Comparison of ENCODE assay signal across 2 cellular contexts in the genomic region with DNA sequence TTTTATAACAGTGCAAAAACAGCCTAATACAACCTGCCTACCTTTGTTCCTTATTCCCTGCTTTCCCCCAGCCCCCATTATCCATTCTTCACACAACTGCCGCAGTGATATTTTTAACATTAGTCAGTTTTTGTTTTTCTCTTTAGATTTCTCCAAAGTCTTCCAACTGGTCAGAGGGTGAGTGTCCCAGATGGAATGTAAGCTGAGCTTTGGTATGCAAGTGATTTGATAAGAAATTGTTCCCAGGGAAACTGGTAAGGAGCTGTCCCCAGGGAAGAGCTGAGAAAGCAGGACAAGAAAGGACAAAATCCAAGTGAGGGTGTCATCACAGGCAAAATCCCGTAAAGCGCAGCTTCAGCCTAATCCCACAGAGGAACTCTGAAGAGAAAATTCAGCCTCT.
TF ChIP-seq lines count a peak whose summit lies in the region.

No MANE protein-coding gene starts in this region.

TF ChIP-seq in liver, 16 proteins besides CTCF, POLR2A, EP300 and RAD21 (continued from another document):
- TF ChIP-seq, protein P1, sequence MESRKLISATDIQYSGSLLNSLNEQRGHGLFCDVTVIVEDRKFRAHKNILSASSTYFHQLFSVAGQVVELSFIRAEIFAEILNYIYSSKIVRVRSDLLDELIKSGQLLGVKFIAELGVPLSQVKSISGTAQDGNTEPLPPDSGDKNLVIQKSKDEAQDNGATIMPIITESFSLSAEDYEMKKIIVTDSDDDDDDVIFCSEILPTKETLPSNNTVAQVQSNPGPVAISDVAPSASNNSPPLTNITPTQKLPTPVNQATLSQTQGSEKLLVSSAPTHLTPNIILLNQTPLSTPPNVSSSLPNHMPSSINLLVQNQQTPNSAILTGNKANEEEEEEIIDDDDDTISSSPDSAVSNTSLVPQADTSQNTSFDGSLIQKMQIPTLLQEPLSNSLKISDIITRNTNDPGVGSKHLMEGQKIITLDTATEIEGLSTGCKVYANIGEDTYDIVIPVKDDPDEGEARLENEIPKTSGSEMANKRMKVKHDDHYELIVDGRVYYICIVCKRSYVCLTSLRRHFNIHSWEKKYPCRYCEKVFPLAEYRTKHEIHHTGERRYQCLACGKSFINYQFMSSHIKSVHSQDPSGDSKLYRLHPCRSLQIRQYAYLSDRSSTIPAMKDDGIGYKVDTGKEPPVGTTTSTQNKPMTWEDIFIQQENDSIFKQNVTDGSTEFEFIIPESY (IDR thresholded peaks at IDR 0.05): no peak
- TF ChIP-seq HNF4A (conservative IDR thresholded peaks at IDR 0.05) (no peak), HNF4G (IDR thresholded peaks at IDR 0.05) (no peak), GABPA (IDR thresholded peaks at IDR 0.05 in 1 of 2, conservative IDR thresholded peaks at IDR 0.05 in 1 of 2) (no peak), SP1 (IDR thresholded peaks at IDR 0.05) (peak; percentile 37), RXRA (IDR thresholded peaks at IDR 0.05) (peak in 1 of 2 donors; percentile 28), FOXA2 (IDR thresholded peaks at IDR 0.05) (no peak), TAF1 (conservative IDR thresholded peaks at IDR 0.05) (no peak)
- TF ChIP-seq, protein P2, sequence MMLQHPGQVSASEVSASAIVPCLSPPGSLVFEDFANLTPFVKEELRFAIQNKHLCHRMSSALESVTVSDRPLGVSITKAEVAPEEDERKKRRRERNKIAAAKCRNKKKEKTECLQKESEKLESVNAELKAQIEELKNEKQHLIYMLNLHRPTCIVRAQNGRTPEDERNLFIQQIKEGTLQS (IDR thresholded peaks at IDR 0.05): no peak
- TF ChIP-seq, protein P3, sequence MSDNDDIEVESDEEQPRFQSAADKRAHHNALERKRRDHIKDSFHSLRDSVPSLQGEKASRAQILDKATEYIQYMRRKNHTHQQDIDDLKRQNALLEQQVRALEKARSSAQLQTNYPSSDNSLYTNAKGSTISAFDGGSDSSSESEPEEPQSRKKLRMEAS (IDR thresholded peaks at IDR 0.05): no peak

TF ChIP-seq in HepG2, 621 proteins besides CTCF, POLR2A, EP300 and RAD21 (continued from another document):
- TF ChIP-seq, protein P4, sequence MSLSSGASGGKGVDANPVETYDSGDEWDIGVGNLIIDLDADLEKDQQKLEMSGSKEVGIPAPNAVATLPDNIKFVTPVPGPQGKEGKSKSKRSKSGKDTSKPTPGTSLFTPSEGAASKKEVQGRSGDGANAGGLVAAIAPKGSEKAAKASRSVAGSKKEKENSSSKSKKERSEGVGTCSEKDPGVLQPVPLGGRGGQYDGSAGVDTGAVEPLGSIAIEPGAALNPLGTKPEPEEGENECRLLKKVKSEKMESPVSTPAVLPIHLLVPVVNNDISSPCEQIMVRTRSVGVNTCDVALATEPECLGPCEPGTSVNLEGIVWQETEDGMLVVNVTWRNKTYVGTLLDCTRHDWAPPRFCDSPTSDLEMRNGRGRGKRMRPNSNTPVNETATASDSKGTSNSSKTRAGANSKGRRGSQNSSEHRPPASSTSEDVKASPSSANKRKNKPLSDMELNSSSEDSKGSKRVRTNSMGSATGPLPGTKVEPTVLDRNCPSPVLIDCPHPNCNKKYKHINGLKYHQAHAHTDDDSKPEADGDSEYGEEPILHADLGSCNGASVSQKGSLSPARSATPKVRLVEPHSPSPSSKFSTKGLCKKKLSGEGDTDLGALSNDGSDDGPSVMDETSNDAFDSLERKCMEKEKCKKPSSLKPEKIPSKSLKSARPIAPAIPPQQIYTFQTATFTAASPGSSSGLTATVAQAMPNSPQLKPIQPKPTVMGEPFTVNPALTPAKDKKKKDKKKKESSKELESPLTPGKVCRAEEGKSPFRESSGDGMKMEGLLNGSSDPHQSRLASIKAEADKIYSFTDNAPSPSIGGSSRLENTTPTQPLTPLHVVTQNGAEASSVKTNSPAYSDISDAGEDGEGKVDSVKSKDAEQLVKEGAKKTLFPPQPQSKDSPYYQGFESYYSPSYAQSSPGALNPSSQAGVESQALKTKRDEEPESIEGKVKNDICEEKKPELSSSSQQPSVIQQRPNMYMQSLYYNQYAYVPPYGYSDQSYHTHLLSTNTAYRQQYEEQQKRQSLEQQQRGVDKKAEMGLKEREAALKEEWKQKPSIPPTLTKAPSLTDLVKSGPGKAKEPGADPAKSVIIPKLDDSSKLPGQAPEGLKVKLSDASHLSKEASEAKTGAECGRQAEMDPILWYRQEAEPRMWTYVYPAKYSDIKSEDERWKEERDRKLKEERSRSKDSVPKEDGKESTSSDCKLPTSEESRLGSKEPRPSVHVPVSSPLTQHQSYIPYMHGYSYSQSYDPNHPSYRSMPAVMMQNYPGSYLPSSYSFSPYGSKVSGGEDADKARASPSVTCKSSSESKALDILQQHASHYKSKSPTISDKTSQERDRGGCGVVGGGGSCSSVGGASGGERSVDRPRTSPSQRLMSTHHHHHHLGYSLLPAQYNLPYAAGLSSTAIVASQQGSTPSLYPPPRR (CRISPR knock-in tag; IDR thresholded peaks at IDR 0.05; ENCODE audit: borderline replicate concordance): no peak
